In genomic region chr13:77388944-77389616, GRCh38 we compare ENCODE assay signal across 18 cellular contexts.
DNase-seq lines count a peak whose midpoint lies in the region; ATAC-seq and TF ChIP-seq lines count a peak whose summit lies in the region.
"Had no signal": no experiment of that assay in that cellular context is flagged by ENCODE, and none has a peak within 500 bp of the region (broad histone marks: within the 10 kb centered on the region; RNA-seq: fewer than 3 reads in every experiment).

No MANE protein-coding gene starts in this region.

- H3K27me3 Mint-ChIP-seq in activated CD4-positive, alpha-beta T cell treated with anti-CD3 and anti-CD28 coated beads, Interleukin-2, amount 10 ng/mL, durations not matched to agents 24 days and 14 days, result peaks cover 30% of the 10 kb centered on the region
- H3K27me3 Mint-ChIP-seq in activated CD4-positive, alpha-beta T cell treated with anti-CD3 and anti-CD28 coated beads, Interleukin-2, amount 10 ng/mL, durations not matched to agents 7 days and 5 days, result no peaks in the 10 kb centered on the region
- H3K27me3 Mint-ChIP-seq in HFFc6 (ENCODE audit: insufficient read depth), result peaks cover 2% of the 10 kb centered on the region; the same call in 1 of the 2 replicates
- no peaks in the 10 kb centered on the region for H3K27me3 Mint-ChIP-seq in naive thymus-derived CD8-positive, alpha-beta T cell
- H3K27me3 Mint-ChIP-seq: activated naive CD4-positive, alpha-beta T cell treated with anti-CD3 and anti-CD28 coated beads, Interleukin-2, amount 50 U/mL, for 24 hours; central memory CD8-positive, alpha-beta T cell had no signal

- H3K36me3 Mint-ChIP-seq in activated CD4-positive, alpha-beta T cell treated with anti-CD3 and anti-CD28 coated beads, Interleukin-2, amount 10 ng/mL, durations not matched to agents 24 days and 14 days (ENCODE audit: low read depth), result no peaks in the 10 kb centered on the region
- no peaks in the 10 kb centered on the region for H3K36me3 Mint-ChIP-seq in activated CD4-positive, alpha-beta T cell treated with anti-CD3 and anti-CD28 coated beads, Interleukin-2, amount 10 ng/mL, durations not matched to agents 7 days and 5 days (ENCODE audit: low read depth)
- peaks cover 4% of the 10 kb centered on the region; the same call in 1 of the 2 replicates for H3K36me3 Mint-ChIP-seq in HFFc6 (ENCODE audit: low read depth)
- peaks cover 0 to 10% (median 4%) of the 10 kb centered on the region in 3 donors for H3K36me3 Mint-ChIP-seq in naive thymus-derived CD8-positive, alpha-beta T cell
- H3K36me3 Mint-ChIP-seq: activated naive CD4-positive, alpha-beta T cell treated with anti-CD3 and anti-CD28 coated beads, Interleukin-2, amount 50 U/mL, for 24 hours; mesothelial cell of epicardium had no signal

- no peak for DNase-seq in activated CD4-positive, alpha-beta T cell treated with anti-CD3 and anti-CD28 coated beads, Interleukin-2, amount 10 ng/mL, durations not matched to agents 24 days and 14 days
- DNase-seq in activated CD4-positive, alpha-beta T cell treated with anti-CD3 and anti-CD28 coated beads, Interleukin-2, amount 10 ng/mL, durations not matched to agents 7 days and 5 days, result no peak
- DNase-seq in posterior cingulate gyrus (peak in 8 of 10 donors; percentile 34 to 90 (median 55)), HFFc6 (no peak), retina (no peak)
- DNase-seq in naive thymus-derived CD8-positive, alpha-beta T cell, result no peak
- DNase-seq: GF-D8, NCI-H510A treated with DMSO at 0.1 percent for 48 hours, small intestine, SW 1271, testis had no signal

- no peak for TF ChIP-seq CTCF in HFFc6 (IDR thresholded peaks at IDR 0.05)

- ATAC-seq in GM21737 (IDR thresholded peaks at IDR 0.05; ENCODE audit: unreplicated experiment) (peak; percentile 10), HG03521 (IDR thresholded peaks at IDR 0.05; ENCODE audit: unreplicated experiment) (peak; percentile 10)
- no peak for ATAC-seq in naive thymus-derived CD8-positive, alpha-beta T cell
- ATAC-seq: gastroesophageal sphincter, Panc1 had no signal

- POLR2A ChIA-PET in activated CD4-positive, alpha-beta T cell treated with anti-CD3 and anti-CD28 coated beads, Interleukin-2, amount 10 ng/mL, durations not matched to agents 7 days and 5 days (lab: Charles Lee), result no interaction called here
- POLR2A ChIA-PET in naive thymus-derived CD8-positive, alpha-beta T cell (lab: Charles Lee), result no interaction called here

- peak overlapping the region; percentile 9 for H3K27ac Mint-ChIP-seq in activated CD4-positive, alpha-beta T cell treated with anti-CD3 and anti-CD28 coated beads, Interleukin-2, amount 10 ng/mL, durations not matched to agents 24 days and 14 days
- H3K27ac Mint-ChIP-seq in activated CD4-positive, alpha-beta T cell treated with anti-CD3 and anti-CD28 coated beads, Interleukin-2, amount 10 ng/mL, durations not matched to agents 7 days and 5 days, result no peak overlapping the region
- H3K27ac Mint-ChIP-seq in HFFc6, result no peak overlapping the region
- H3K27ac Mint-ChIP-seq in naive thymus-derived CD8-positive, alpha-beta T cell, result peak overlapping the region in 1 of 10 donors; percentile 1
- H3K27ac Mint-ChIP-seq: activated naive CD4-positive, alpha-beta T cell treated with anti-CD3 and anti-CD28 coated beads, Interleukin-2, amount 50 U/mL, for 24 hours; mesothelial cell of epicardium had no signal

- H3K9me3 Mint-ChIP-seq in activated CD4-positive, alpha-beta T cell treated with anti-CD3 and anti-CD28 coated beads, Interleukin-2, amount 10 ng/mL, durations not matched to agents 24 days and 14 days, result peaks cover 3% of the 10 kb centered on the region
- H3K9me3 Mint-ChIP-seq in activated CD4-positive, alpha-beta T cell treated with anti-CD3 and anti-CD28 coated beads, Interleukin-2, amount 10 ng/mL, durations not matched to agents 7 days and 5 days, result no peaks in the 10 kb centered on the region
- H3K9me3 Mint-ChIP-seq in HFFc6, result peaks cover 11% of the 10 kb centered on the region; the same call in 1 of the 2 replicates
- peaks cover 0 to 9% (median 0%) of the 10 kb centered on the region in 9 donors for H3K9me3 Mint-ChIP-seq in naive thymus-derived CD8-positive, alpha-beta T cell
- H3K9me3 Mint-ChIP-seq: activated naive CD4-positive, alpha-beta T cell treated with anti-CD3 and anti-CD28 coated beads, Interleukin-2, amount 50 U/mL, for 24 hours; central memory CD8-positive, alpha-beta T cell had no signal

- CTCF ChIA-PET in activated CD4-positive, alpha-beta T cell treated with anti-CD3 and anti-CD28 coated beads, Interleukin-2, amount 10 ng/mL, durations not matched to agents 7 days and 5 days (lab: Charles Lee), result interaction anchor here (1.0 to 1.2 kb wide), 2 partner anchors 9 to 16 kb away, joined by 3 to 5 read pairs; no protein-coding TSS in a partner anchor

- H3K4me1 Mint-ChIP-seq in activated CD4-positive, alpha-beta T cell treated with anti-CD3 and anti-CD28 coated beads, Interleukin-2, amount 10 ng/mL, durations not matched to agents 24 days and 14 days, result peaks cover 12% of the 10 kb centered on the region
- peaks cover 19% of the 10 kb centered on the region for H3K4me1 Mint-ChIP-seq in activated CD4-positive, alpha-beta T cell treated with anti-CD3 and anti-CD28 coated beads, Interleukin-2, amount 10 ng/mL, durations not matched to agents 7 days and 5 days
- peaks cover 45% of the 10 kb centered on the region for H3K4me1 Mint-ChIP-seq in HFFc6 (ENCODE audit: low read depth)
- H3K4me1 Mint-ChIP-seq in naive thymus-derived CD8-positive, alpha-beta T cell, result peaks cover 8 to 18% (median 11%) of the 10 kb centered on the region in 4 donors

- H3K4me3 Mint-ChIP-seq in activated CD4-positive, alpha-beta T cell treated with anti-CD3 and anti-CD28 coated beads, Interleukin-2, amount 10 ng/mL, durations not matched to agents 24 days and 14 days, result no peak overlapping the region
- no peak overlapping the region for H3K4me3 Mint-ChIP-seq in activated CD4-positive, alpha-beta T cell treated with anti-CD3 and anti-CD28 coated beads, Interleukin-2, amount 10 ng/mL, durations not matched to agents 7 days and 5 days
- no peak overlapping the region for H3K4me3 Mint-ChIP-seq in HFFc6
- H3K4me3 Mint-ChIP-seq in naive thymus-derived CD8-positive, alpha-beta T cell, result no peak overlapping the region
- H3K4me3 Mint-ChIP-seq: activated naive CD4-positive, alpha-beta T cell treated with anti-CD3 and anti-CD28 coated beads, Interleukin-2, amount 50 U/mL, for 24 hours; central memory CD8-positive, alpha-beta T cell; mesothelial cell of epicardium had no signal

- intact Hi-C loops in activated CD4-positive, alpha-beta T cell treated with anti-CD3 and anti-CD28 coated beads, Interleukin-2, amount 10 ng/mL, durations not matched to agents 24 days and 14 days (cut with micrococcal nuclease), result loop anchor here (5.0 kb wide), 3 partner anchors 38 to 88 kb away; no protein-coding TSS in a partner anchor
- intact Hi-C loops in posterior cingulate gyrus (cut with DNase I), result no loop called here

Comparison
In these comparisons a context has a peak if more than half of its experiments do, and no peak if none do; other contexts are left out.
1. DNase-seq: peak in posterior cingulate gyrus (8 of 10); none in activated CD4-positive, alpha-beta T cell treated with anti-CD3 and anti-CD28 coated beads, Interleukin-2, amount 10 ng/mL, durations not matched to agents 24 days and 14 days (single experiment), activated CD4-positive, alpha-beta T cell treated with anti-CD3 and anti-CD28 coated beads, Interleukin-2, amount 10 ng/mL, durations not matched to agents 7 days and 5 days (single experiment), HFFc6 (single experiment), retina (single experiment) and naive thymus-derived CD8-positive, alpha-beta T cell (0 of 10).
2. ATAC-seq: peak in GM21737 (single experiment) and HG03521 (single experiment); none in naive thymus-derived CD8-positive, alpha-beta T cell (0 of 2).